In genomic region chr2:21055451-21055850, GRCh38 we compare ENCODE assay signal across 20 cellular contexts. TPM values are rescaled to one million over a fixed set of nuclear protein-coding genes. Genes with fewer than 3 reads are reported as not detected.
DNase-seq lines count a peak whose midpoint lies in the region; ATAC-seq and TF ChIP-seq lines count a peak whose summit lies in the region.
"Had no signal": no experiment of that assay in that cellular context is flagged by ENCODE, and none has a peak within 500 bp of the region (broad histone marks: within the 10 kb centered on the region; RNA-seq: fewer than 3 reads in every experiment).

No MANE protein-coding gene starts in this region.

- H3K27me3 ChIP-seq in cardiac muscle cell (no peaks in the 10 kb centered on the region), right cardiac atrium (ENCODE audit: control insufficient read depth, insufficient read depth) (no peaks in the 10 kb centered on the region)

- no peaks in the 10 kb centered on the region for H3K36me3 ChIP-seq in cardiac muscle cell

- peaks cover 22% of the 10 kb centered on the region for H3K27me3 Mint-ChIP-seq in nephron progenitor cell (ENCODE audit: low read depth, poor library complexity)
- H3K27me3 Mint-ChIP-seq: CD4-positive, alpha-beta T cell had no signal

- peak overlapping the region; percentile 52 for H3K27ac ChIP-seq in cardiac muscle cell
- H3K27ac ChIP-seq in right cardiac atrium (ENCODE audit: low read length): no peak overlapping the region
- H3K27ac ChIP-seq: 22Rv1, A549, C4-2B had no signal

- no peaks in the 10 kb centered on the region for H3K36me3 Mint-ChIP-seq in nephron progenitor cell (ENCODE audit: low read depth)

- no peak for TF ChIP-seq CTCF in cardiac muscle cell (IDR thresholded peaks at IDR 0.05; ENCODE audit: low read depth, low read length)
- no peak for TF ChIP-seq CTCF in nephron progenitor cell (IDR thresholded peaks at IDR 0.05)

- no peak overlapping the region for H3K4me3 Mint-ChIP-seq in nephron progenitor cell
- H3K4me3 Mint-ChIP-seq: CD4-positive, alpha-beta T cell had no signal

- WGBS in right cardiac atrium: 76% methylated on average over 3 of the region's 3 CpGs

- H3K9me3 ChIP-seq in cardiac muscle cell (ENCODE audit: low read depth): no peaks in the 10 kb centered on the region
- no peaks in the 10 kb centered on the region for H3K9me3 ChIP-seq in right cardiac atrium (ENCODE audit: control insufficient read depth, low read length)
- H3K9me3 ChIP-seq: A549 had no signal

- DNase-seq in cardiac muscle cell (ENCODE audit: low read depth in 1 of 2, low spot score in 1 of 2) (no peak), right cardiac atrium (no peak), NCI-H82 (lab: John Stamatoyannopoulos, UW) (peak; percentile 97), nephron progenitor cell (no peak), head of caudate nucleus (no peak), NCI-H187 (lab: John Stamatoyannopoulos, UW) (no peak)
- DNase-seq: AML-193; CD4-positive, alpha-beta T cell; DMS79 treated with DMSO at 0.1 percent for 48 hours; GF-D8; GOT3; H7; IMR-90 had no signal

- no peak for ATAC-seq in right cardiac atrium
- no peak for ATAC-seq in SK-N-SH treated with all-trans-retinoic acid at 6 μM for 48 hours
- ATAC-seq: A549, HCT116, K562 had no signal

- H3K27ac Mint-ChIP-seq in nephron progenitor cell: no peak overlapping the region
- H3K27ac Mint-ChIP-seq: CD4-positive, alpha-beta T cell had no signal

- no peak overlapping the region for H3K4me3 ChIP-seq in cardiac muscle cell
- no peak overlapping the region for H3K4me3 ChIP-seq in right cardiac atrium (ENCODE audit: low read length)
- H3K4me3 ChIP-seq: A549, K562 had no signal

- no peaks in the 10 kb centered on the region for H3K9me3 Mint-ChIP-seq in nephron progenitor cell
- H3K9me3 Mint-ChIP-seq: CD4-positive, alpha-beta T cell had no signal

- intact Hi-C loops in right cardiac atrium (cut with DNase I) (no loop called here), head of caudate nucleus (cut with DNase I) (no loop called here)

- peaks cover 10% of the 10 kb centered on the region for H3K4me1 ChIP-seq in cardiac muscle cell (ENCODE audit: low read depth)
- no peaks in the 10 kb centered on the region for H3K4me1 ChIP-seq in right cardiac atrium (ENCODE audit: control insufficient read depth, insufficient read depth, low read length)
- H3K4me1 ChIP-seq: A549 had no signal

- peaks cover 18% of the 10 kb centered on the region for H3K4me1 Mint-ChIP-seq in nephron progenitor cell

TF ChIP-seq in SK-N-SH treated with all-trans-retinoic acid at 6 μM for 48 hours, 23 proteins besides CTCF, POLR2A, EP300 and RAD21:
- TF ChIP-seq TSHZ2 (CRISPR knock-in tag; IDR thresholded peaks at IDR 0.05) (no peak), PATZ1 (CRISPR knock-in tag; IDR thresholded peaks at IDR 0.05; ENCODE audit: borderline replicate concordance) (no peak), ZNF70 (CRISPR knock-in tag; IDR thresholded peaks at IDR 0.05) (peak; percentile 47; the same call in 1 of the 2 replicates)
TF ChIP-seq in SK-N-SH treated with all-trans-retinoic acid at 6 μM for 48 hours: peak in this region for 1.

RNA-seq across cellular contexts. Expression of gene APOB, which starts 11.6 kb away (rescaled TPM):
- 0.07 and 0.15 TPM in 2 replicates for total RNA-seq in cardiac muscle cell
- 0.26 TPM in 1 of 2 replicates, not detected in the other for polyA plus RNA-seq in cardiac muscle cell
- total RNA-seq in right cardiac atrium: 10 to 100 TPM in 3 of 4 donors, 1 to 10 TPM in 1; 9.8 to 93.2 (median 26.3) TPM
- polyA plus RNA-seq in right cardiac atrium: 3.6 TPM
- total RNA-seq: CD4-positive, alpha-beta T cell; HT-29 had no signal
- polyA plus RNA-seq: IMR-90, K562 had no signal
